1 cellular context compared by ENCODE assay signal in the genomic region with DNA sequence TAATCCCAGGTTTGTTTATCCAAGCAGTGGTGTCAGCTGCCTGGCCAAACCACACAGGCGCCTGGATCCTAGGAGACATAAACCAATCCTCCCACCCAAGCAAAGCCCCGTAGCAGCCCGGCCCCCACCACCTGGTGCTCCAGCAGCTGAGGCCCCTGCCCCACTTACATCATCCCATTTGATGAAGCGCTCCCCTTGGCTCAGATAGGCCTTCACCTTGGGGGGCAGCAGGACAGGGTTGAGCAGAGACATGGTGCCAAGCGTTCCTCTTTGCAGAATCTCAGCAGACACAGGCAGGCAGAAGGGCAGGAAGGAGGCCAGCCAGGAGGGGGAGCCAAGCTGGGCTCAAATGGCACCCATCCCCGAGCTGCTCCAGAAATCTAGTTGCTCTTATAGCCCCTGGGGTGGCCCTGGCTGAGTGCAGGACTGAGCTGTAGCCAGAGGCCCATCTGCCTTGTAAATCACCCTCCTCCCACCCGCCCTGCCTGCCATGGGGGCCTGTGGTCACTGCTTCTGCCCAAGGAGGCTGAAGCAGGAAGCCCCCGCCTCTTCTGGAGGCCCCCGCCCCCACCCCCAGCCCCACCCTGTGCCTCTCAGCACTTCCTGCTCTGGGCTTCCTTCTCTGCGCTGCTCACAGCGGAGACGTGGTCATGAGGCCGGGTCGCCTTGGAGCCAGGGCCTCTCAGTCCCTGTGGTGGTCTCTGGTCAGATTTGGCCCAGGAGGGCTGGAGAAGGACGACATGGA.
TF ChIP-seq lines count a peak whose summit lies in the region.

A gene with protein sequence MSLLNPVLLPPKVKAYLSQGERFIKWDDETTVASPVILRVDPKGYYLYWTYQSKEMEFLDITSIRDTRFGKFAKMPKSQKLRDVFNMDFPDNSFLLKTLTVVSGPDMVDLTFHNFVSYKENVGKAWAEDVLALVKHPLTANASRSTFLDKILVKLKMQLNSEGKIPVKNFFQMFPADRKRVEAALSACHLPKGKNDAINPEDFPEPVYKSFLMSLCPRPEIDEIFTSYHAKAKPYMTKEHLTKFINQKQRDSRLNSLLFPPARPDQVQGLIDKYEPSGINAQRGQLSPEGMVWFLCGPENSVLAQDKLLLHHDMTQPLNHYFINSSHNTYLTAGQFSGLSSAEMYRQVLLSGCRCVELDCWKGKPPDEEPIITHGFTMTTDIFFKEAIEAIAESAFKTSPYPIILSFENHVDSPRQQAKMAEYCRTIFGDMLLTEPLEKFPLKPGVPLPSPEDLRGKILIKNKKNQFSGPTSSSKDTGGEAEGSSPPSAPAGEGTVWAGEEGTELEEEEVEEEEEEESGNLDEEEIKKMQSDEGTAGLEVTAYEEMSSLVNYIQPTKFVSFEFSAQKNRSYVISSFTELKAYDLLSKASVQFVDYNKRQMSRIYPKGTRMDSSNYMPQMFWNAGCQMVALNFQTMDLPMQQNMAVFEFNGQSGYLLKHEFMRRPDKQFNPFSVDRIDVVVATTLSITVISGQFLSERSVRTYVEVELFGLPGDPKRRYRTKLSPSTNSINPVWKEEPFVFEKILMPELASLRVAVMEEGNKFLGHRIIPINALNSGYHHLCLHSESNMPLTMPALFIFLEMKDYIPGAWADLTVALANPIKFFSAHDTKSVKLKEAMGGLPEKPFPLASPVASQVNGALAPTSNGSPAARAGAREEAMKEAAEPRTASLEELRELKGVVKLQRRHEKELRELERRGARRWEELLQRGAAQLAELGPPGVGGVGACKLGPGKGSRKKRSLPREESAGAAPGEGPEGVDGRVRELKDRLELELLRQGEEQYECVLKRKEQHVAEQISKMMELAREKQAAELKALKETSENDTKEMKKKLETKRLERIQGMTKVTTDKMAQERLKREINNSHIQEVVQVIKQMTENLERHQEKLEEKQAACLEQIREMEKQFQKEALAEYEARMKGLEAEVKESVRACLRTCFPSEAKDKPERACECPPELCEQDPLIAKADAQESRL (minus strand): TSS at position 515 of the 745 bp plus-strand sequence. CDS start 263 bp downstream, at position 252.

TF ChIP-seq in K562, 482 proteins besides CTCF, POLR2A, EP300 and RAD21 (continued from another document):
- TF ChIP-seq, protein P1, sequence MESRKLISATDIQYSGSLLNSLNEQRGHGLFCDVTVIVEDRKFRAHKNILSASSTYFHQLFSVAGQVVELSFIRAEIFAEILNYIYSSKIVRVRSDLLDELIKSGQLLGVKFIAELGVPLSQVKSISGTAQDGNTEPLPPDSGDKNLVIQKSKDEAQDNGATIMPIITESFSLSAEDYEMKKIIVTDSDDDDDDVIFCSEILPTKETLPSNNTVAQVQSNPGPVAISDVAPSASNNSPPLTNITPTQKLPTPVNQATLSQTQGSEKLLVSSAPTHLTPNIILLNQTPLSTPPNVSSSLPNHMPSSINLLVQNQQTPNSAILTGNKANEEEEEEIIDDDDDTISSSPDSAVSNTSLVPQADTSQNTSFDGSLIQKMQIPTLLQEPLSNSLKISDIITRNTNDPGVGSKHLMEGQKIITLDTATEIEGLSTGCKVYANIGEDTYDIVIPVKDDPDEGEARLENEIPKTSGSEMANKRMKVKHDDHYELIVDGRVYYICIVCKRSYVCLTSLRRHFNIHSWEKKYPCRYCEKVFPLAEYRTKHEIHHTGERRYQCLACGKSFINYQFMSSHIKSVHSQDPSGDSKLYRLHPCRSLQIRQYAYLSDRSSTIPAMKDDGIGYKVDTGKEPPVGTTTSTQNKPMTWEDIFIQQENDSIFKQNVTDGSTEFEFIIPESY (CRISPR knock-in tag; IDR thresholded peaks at IDR 0.05): no peak
- TF ChIP-seq FOXA1 (IDR thresholded peaks at IDR 0.05; ENCODE audit: borderline replicate concordance) (no peak), ZNF311 (CRISPR knock-in tag; IDR thresholded peaks at IDR 0.05) (no peak), CEBPG (CRISPR knock-in tag; IDR thresholded peaks at IDR 0.05) (no peak), CEBPG (tag; conservative IDR thresholded peaks at IDR 0.05 in 1 of 2, IDR thresholded peaks at IDR 0.05 in 1 of 2) (no peak), ZNF23 (CRISPR knock-in tag; IDR thresholded peaks at IDR 0.05) (no peak)
